ENCODE assay signal across 17 cellular contexts in the genomic region with DNA sequence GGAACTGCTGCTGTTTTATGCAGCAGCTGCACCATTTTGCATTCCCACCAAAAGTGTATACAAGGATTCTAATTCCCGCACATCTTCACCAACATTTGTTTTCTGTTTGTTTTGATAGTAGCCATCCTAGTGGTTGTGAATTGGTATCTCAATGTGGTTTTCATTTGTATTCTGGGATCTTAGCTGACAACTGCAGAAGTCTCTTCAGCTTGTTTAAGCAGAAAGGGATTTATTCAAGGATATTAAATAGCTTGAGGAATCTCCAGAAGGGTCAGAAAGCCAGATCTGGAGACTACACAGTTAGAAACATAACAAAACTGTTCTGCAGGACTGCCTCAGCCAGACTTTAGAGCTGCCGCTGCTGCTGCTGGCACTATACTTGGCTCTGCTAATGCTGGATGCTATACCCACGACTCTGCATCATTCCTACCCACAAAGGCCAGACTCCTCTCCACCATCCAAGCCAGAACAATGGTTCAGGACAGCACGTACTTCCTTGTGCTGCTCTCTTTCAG. TPM values are rescaled to one million over a fixed set of nuclear protein-coding genes. Genes with fewer than 3 reads are reported as not detected.
A peak's percentile ranks its signal among the peaks of the same experiment; 100 is the strongest.
DNase-seq lines count a peak whose midpoint lies in the region; ATAC-seq and TF ChIP-seq lines count a peak whose summit lies in the region.
"Had no signal": no experiment of that assay in that cellular context is flagged by ENCODE, and none has a peak within 500 bp of the region (broad histone marks: within the 10 kb centered on the region; RNA-seq: fewer than 3 reads in every experiment).

No MANE protein-coding gene starts in this region.

- H3K27me3 Mint-ChIP-seq in nephron progenitor cell (ENCODE audit: low read depth, poor library complexity) = peaks cover 8% of the 10 kb centered on the region
- H3K27me3 Mint-ChIP-seq in endodermal cell (ENCODE audit: insufficient read depth) = peaks cover 2% of the 10 kb centered on the region
- H3K27me3 Mint-ChIP-seq: CD4-positive, CD25-positive, alpha-beta regulatory T cell; IgD-negative memory B cell had no signal

- DNase-seq in EH (ENCODE audit: low read depth) = peak; percentile 22
- peak; percentile 25 for DNase-seq in astrocyte of the spinal cord (ENCODE audit: low read depth, low spot score)
- DNase-seq in fibroblast of peridontal ligament (ENCODE audit: extremely low read depth) = peak; percentile 55
- DNase-seq in nephron progenitor cell = no peak
- no peak for DNase-seq in endodermal cell
- no peak for DNase-seq in NCI-H2029 treated with DMSO at 0.1 percent for 48 hours (lab: John Stamatoyannopoulos, UW)
- DNase-seq in putamen (ENCODE audit: low spot score) = no peak
- DNase-seq: 8988T; Calu3; CD4-positive, CD25-positive, alpha-beta regulatory T cell; DMS79 treated with DMSO at 0.1 percent for 48 hours; GF-D8 had no signal

- no peak overlapping the region for H3K4me3 ChIP-seq in astrocyte of the spinal cord (ENCODE audit: low read depth, low read length)
- H3K4me3 ChIP-seq in endodermal cell (ENCODE audit: low read length) = no peak overlapping the region
- H3K4me3 ChIP-seq: BLaER1 treated with 17β-estradiol and CSF1 and Interleukin-3, amounts not matched to agents 10 nM and 100 nM; GM23248 had no signal

- H3K36me3 ChIP-seq in endodermal cell (ENCODE audit: control insufficient read depth, insufficient read depth, low read length) = no peaks in the 10 kb centered on the region

- H3K27me3 ChIP-seq in endodermal cell (ENCODE audit: control insufficient read depth, insufficient read depth, low read length, poor library complexity, severe bottlenecking) = no peaks in the 10 kb centered on the region
- H3K27me3 ChIP-seq: BLaER1 treated with 17β-estradiol and CSF1 and Interleukin-3, amounts not matched to agents 10 nM and 100 nM had no signal

- H3K27ac Mint-ChIP-seq in nephron progenitor cell (peak overlapping the region; percentile 58), endodermal cell (no peak overlapping the region)
- H3K27ac Mint-ChIP-seq: CD4-positive, CD25-positive, alpha-beta regulatory T cell; IgD-negative memory B cell had no signal

- H3K4me3 Mint-ChIP-seq in nephron progenitor cell = no peak overlapping the region
- H3K4me3 Mint-ChIP-seq in endodermal cell = no peak overlapping the region
- H3K4me3 Mint-ChIP-seq: CD4-positive, CD25-positive, alpha-beta regulatory T cell; IgD-negative memory B cell had no signal

- 80 to 95% methylated on average over 2 to 4 of the region's 4 CpGs for WGBS in endodermal cell (ENCODE audit: insufficient coverage in 1 of 2, insufficient read length in 1 of 2), 2 experiments

- ATAC-seq in GM21381 (IDR thresholded peaks at IDR 0.05; ENCODE audit: unreplicated experiment) = no peak
- ATAC-seq: HCT116 had no signal

- H3K4me1 ChIP-seq in endodermal cell (ENCODE audit: control insufficient read depth, insufficient read depth, low read length) = no peaks in the 10 kb centered on the region

- no peak for TF ChIP-seq CTCF in astrocyte of the spinal cord (IDR thresholded peaks at IDR 0.05; ENCODE audit: low read depth, low read length)
- TF ChIP-seq CTCF in nephron progenitor cell (IDR thresholded peaks at IDR 0.05) = no peak
- no peak for TF ChIP-seq CTCF in endodermal cell (conservative IDR thresholded peaks at IDR 0.05)

- H3K27ac ChIP-seq in endodermal cell (ENCODE audit: low read depth, low read length) = no peak overlapping the region
- H3K27ac ChIP-seq: BLaER1 treated with 17β-estradiol and CSF1 and Interleukin-3, amounts not matched to agents 10 nM and 100 nM; GM23248 had no signal

- H3K9me3 Mint-ChIP-seq in nephron progenitor cell (peaks cover 74% of the 10 kb centered on the region), endodermal cell (peaks cover 11% of the 10 kb centered on the region)

- no peak overlapping the region for H3K9ac ChIP-seq in endodermal cell (ENCODE audit: extremely low read depth, low read length, poor library complexity, severe bottlenecking)
- H3K9ac ChIP-seq: BLaER1 treated with 17β-estradiol and CSF1 and Interleukin-3, amounts not matched to agents 10 nM and 100 nM; GM23248 had no signal

- H3K9me3 ChIP-seq in endodermal cell (ENCODE audit: control insufficient read depth, low read length) = no peaks in the 10 kb centered on the region

- peaks cover 88% of the 10 kb centered on the region for H3K36me3 Mint-ChIP-seq in nephron progenitor cell (ENCODE audit: low read depth)
- H3K36me3 Mint-ChIP-seq in endodermal cell (ENCODE audit: low read depth) = peaks cover 21% of the 10 kb centered on the region

- in situ Hi-C loops in astrocyte of the spinal cord (cut with HindIII; ENCODE audit: low sequenced_read_pairs) = no loop called here

- H3K4me1 Mint-ChIP-seq in nephron progenitor cell = no peaks in the 10 kb centered on the region
- no peaks in the 10 kb centered on the region for H3K4me1 Mint-ChIP-seq in endodermal cell

RNA-seq across cellular contexts. Expression of gene CDKL1, which starts 13.4 kb away (rescaled TPM):
- 1 to 10 TPM; 1.5 to 2.6 TPM for total RNA-seq in endodermal cell
- 0.61 TPM for polyA plus RNA-seq in endodermal cell (2013, experiment 1 of 2)
- polyA plus RNA-seq in endodermal cell (2013, experiment 2 of 2) = 1.4 TPM

Comparison
In these comparisons a context has a peak if more than half of its experiments do, and no peak if none do; other contexts are left out.
1. DNase-seq: peak in EH (single experiment), astrocyte of the spinal cord (single experiment) and fibroblast of peridontal ligament (single experiment); none in nephron progenitor cell (single experiment), endodermal cell (single experiment), NCI-H2029 treated with DMSO at 0.1 percent for 48 hours (single experiment) and putamen (single experiment).